Comparison of ENCODE assay signal across 8 cellular contexts in the genomic region with DNA sequence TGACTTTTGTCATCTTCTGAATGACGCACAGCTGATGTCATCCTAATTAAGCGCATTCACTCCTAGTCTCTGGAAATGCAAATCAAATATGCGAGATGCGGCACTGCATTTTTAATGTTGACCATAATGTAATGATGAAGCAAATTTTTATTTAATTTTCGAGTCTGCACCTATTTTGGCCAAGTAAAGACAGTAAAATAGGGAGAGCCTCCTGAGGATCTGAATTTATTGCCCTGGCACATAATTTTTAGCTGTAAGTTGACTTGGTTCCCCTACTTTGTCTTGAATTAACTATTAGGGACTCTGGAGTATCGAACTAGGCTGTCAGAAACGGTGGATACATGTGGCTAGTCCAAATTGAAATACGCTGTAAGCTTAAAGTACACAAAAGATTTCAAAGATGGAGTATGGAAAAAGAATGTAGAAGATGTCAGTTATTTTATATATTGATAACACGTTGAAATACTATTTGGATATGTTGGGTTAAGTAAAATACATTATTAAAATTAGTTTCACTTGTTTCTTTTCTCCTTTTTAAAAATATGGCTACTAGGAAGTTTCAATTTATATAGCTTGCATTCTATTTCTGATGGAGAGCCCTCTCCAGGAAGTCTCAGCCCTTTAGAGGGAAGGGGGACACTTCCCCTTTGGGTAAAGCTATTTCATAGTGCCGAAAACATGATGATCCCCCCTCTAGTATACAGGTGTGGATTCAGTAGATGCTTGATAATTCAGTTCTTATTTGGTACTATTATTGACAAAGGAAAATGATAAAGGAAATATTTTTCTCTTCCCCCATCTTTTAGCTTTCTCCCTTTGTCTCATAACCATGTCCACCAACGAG. TPM values are rescaled to one million over a fixed set of nuclear protein-coding genes. Genes with fewer than 3 reads are reported as not detected.
DNase-seq lines count a peak whose midpoint lies in the region; ATAC-seq, FAIRE-seq and TF ChIP-seq lines count a peak whose summit lies in the region.

No MANE protein-coding gene starts in this region.

- peaks cover 5 to 13% of the 10 kb centered on the region in 2 donors for H3K4me1 Mint-ChIP-seq in effector memory CD8-positive, alpha-beta T cell (ENCODE audit: low read depth in 2 of 2)

- H3K4me3 ChIP-seq in GM12864 (ENCODE audit: low read depth, low read length) (peak overlapping the region; percentile 95), neural cell (ENCODE audit: low read length) (peak overlapping the region; percentile 92)

- no peak for TF ChIP-seq EP300 in neural cell (conservative IDR thresholded peaks at IDR 0.05; ENCODE audit: poor library complexity, severe bottlenecking)

- H3K27me3 Mint-ChIP-seq in effector memory CD8-positive, alpha-beta T cell = no peaks in the 10 kb centered on the region

- no peak for FAIRE-seq in frontal cortex (lab: Jason Lieb, UNC)

- H3K9me3 ChIP-seq in neural cell (ENCODE audit: low read length) = no peaks in the 10 kb centered on the region

- H3K79me2 ChIP-seq in neural cell (replicated peaks; ENCODE audit: insufficient read depth, low read length) = peaks cover 25% of the 10 kb centered on the region

- peak overlapping the region; percentile 83 to 85 for H3K4me3 Mint-ChIP-seq in effector memory CD8-positive, alpha-beta T cell

- no peaks in the 10 kb centered on the region for H3K9me2 ChIP-seq in neural cell (ENCODE audit: insufficient read depth, low read length)

- H3F3A ChIP-seq in neural cell (ENCODE audit: insufficient read depth, low read length, poor library complexity, severe bottlenecking) = no peaks in the 10 kb centered on the region

- peak overlapping the region; percentile 96 for H3K27ac ChIP-seq in neural cell (ENCODE audit: low read length)

- H4K20me1 ChIP-seq in neural cell (ENCODE audit: insufficient read depth) = no peaks in the 10 kb centered on the region

- H3K4me2 ChIP-seq in neural cell (ENCODE audit: low read length) = peak overlapping the region; percentile 58

- DNase-seq in GM12864 (ENCODE audit: low read depth) = no peak
- peak; percentile 10 for DNase-seq in MV-4-11 (lab: John Stamatoyannopoulos, UW)
- DNase-seq in effector memory CD8-positive, alpha-beta T cell = no peak
- DNase-seq in frontal cortex (ENCODE audit: low spot score in 2 of 2) = no peak
- DNase-seq in UCSD-AML1 (lab: John Stamatoyannopoulos, UW; ENCODE audit: unreplicated experiment) = no peak

- peak overlapping the region; percentile 94 for H3K9ac ChIP-seq in neural cell (ENCODE audit: low read length)

- no peak for TF ChIP-seq RAD21 in neural cell (conservative IDR thresholded peaks at IDR 0.05)

- ATAC-seq in effector memory CD8-positive, alpha-beta T cell (replicated peaks) = no peak
- ATAC-seq in HG03378 (IDR thresholded peaks at IDR 0.05; ENCODE audit: unreplicated experiment) (no peak), HG02852 (IDR thresholded peaks at IDR 0.05; ENCODE audit: unreplicated experiment) (no peak)

- no peaks in the 10 kb centered on the region for H3K9me3 Mint-ChIP-seq in effector memory CD8-positive, alpha-beta T cell

- no peaks in the 10 kb centered on the region for H3K27me3 ChIP-seq in neural cell (ENCODE audit: insufficient read depth, low read depth, low read length)

- peak overlapping the region; percentile 48 for H2AFZ ChIP-seq in neural cell (ENCODE audit: low read depth, low read length)

- TF ChIP-seq CTCF in GM12864 (IDR thresholded peaks at IDR 0.05; ENCODE audit: low read depth, low read length, missing control alignments) (no peak), neural cell (IDR thresholded peaks at IDR 0.05; ENCODE audit: poor library complexity, severe bottlenecking) (no peak)

- peak overlapping the region; percentile 94 to 95 for H3K27ac Mint-ChIP-seq in effector memory CD8-positive, alpha-beta T cell

- H3K36me3 Mint-ChIP-seq in effector memory CD8-positive, alpha-beta T cell (ENCODE audit: insufficient read depth) = peaks cover 46% of the 10 kb centered on the region

- H3K36me3 ChIP-seq in neural cell (ENCODE audit: insufficient read depth, low read length) = peaks cover 2% of the 10 kb centered on the region

TF ChIP-seq in neural cell, 6 proteins besides CTCF, POLR2A, EP300 and RAD21:
- TF ChIP-seq SMC3 (conservative IDR thresholded peaks at IDR 0.05; ENCODE audit: poor library complexity) (no peak), MXI1 (conservative IDR thresholded peaks at IDR 0.05; ENCODE audit: poor library complexity, severe bottlenecking) (no peak), POLR2AphosphoS5 (IDR thresholded peaks at IDR 0.05) (peak; percentile 10), EZH2 (IDR thresholded peaks at IDR 0.05; ENCODE audit: borderline replicate concordance, insufficient read depth, low read length, poor library complexity, severe bottlenecking) (no peak)
- TF ChIP-seq, protein P1, sequence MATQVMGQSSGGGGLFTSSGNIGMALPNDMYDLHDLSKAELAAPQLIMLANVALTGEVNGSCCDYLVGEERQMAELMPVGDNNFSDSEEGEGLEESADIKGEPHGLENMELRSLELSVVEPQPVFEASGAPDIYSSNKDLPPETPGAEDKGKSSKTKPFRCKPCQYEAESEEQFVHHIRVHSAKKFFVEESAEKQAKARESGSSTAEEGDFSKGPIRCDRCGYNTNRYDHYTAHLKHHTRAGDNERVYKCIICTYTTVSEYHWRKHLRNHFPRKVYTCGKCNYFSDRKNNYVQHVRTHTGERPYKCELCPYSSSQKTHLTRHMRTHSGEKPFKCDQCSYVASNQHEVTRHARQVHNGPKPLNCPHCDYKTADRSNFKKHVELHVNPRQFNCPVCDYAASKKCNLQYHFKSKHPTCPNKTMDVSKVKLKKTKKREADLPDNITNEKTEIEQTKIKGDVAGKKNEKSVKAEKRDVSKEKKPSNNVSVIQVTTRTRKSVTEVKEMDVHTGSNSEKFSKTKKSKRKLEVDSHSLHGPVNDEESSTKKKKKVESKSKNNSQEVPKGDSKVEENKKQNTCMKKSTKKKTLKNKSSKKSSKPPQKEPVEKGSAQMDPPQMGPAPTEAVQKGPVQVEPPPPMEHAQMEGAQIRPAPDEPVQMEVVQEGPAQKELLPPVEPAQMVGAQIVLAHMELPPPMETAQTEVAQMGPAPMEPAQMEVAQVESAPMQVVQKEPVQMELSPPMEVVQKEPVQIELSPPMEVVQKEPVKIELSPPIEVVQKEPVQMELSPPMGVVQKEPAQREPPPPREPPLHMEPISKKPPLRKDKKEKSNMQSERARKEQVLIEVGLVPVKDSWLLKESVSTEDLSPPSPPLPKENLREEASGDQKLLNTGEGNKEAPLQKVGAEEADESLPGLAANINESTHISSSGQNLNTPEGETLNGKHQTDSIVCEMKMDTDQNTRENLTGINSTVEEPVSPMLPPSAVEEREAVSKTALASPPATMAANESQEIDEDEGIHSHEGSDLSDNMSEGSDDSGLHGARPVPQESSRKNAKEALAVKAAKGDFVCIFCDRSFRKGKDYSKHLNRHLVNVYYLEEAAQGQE (IDR thresholded peaks at IDR 0.05; ENCODE audit: borderline replicate concordance) = peak; percentile 37

RNA-seq across cellular contexts. Expression of a gene that starts 1.0 kb away (rescaled TPM):
- polyA plus RNA-seq in neural cell = 81.2 and 86.6 TPM in 2 replicates
- 96.9 and 106 TPM in 2 replicates for polyA minus RNA-seq in neural cell
- 39.5 TPM for total RNA-seq in frontal cortex

RNA-seq across cellular contexts. Expression of a gene that starts 40.3 kb away (rescaled TPM):
- polyA plus RNA-seq in neural cell = 49.5 and 54.5 TPM in 2 replicates
- polyA minus RNA-seq in neural cell = 31.7 and 32.1 TPM in 2 replicates
- total RNA-seq in frontal cortex = 38.3 TPM
